ENCODE assay signal across 8 cellular contexts in the genomic region with DNA sequence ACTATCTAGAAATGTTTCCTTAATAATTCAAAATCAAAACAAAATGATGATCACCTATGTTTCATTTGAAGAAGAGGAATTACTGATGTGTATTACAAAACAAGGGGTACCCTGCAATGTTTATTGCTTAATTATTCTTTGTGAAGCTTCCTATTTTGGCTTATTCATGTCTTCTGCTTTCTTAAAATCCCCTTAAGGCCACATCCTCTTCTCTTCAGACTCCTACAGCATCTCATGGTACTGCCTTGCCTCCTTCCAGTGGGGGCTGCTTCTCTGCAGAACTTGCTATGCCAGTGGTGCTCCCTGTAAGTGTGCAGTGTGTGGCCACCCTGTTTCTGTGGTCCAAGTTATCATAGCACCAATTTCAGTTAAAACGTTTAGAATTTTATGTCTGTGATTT. TPM values are rescaled to one million over a fixed set of nuclear protein-coding genes. Genes with fewer than 3 reads are reported as not detected.
A peak's percentile ranks its signal among the peaks of the same experiment; 100 is the strongest.
DNase-seq lines count a peak whose midpoint lies in the region; ATAC-seq and TF ChIP-seq lines count a peak whose summit lies in the region.

No MANE protein-coding gene starts in this region.

- H3K9me3 Mint-ChIP-seq in activated naive CD4-positive, alpha-beta T cell treated with anti-CD3 and anti-CD28 coated beads for 36 hours: no peaks in the 10 kb centered on the region

- TF ChIP-seq POLR2A in sigmoid colon (IDR thresholded peaks at IDR 0.05): no peak

- no peak overlapping the region for H3K23ac ChIP-seq in mesendoderm (ENCODE audit: low read length)

- no peak overlapping the region for H3K4me2 ChIP-seq in mesendoderm (ENCODE audit: low read length)

- no peak for TF ChIP-seq EP300 in sigmoid colon (IDR thresholded peaks at IDR 0.05)

- no peak overlapping the region for H3K9ac ChIP-seq in mesendoderm (ENCODE audit: low read length)

- TF ChIP-seq CTCF in sigmoid colon (IDR thresholded peaks at IDR 0.05): no peak

- no peak overlapping the region for H3K4me3 Mint-ChIP-seq in activated naive CD4-positive, alpha-beta T cell treated with anti-CD3 and anti-CD28 coated beads for 36 hours

- peak overlapping the region in 2 of 4 donors; percentile 20 to 34 for H3K27ac ChIP-seq in sigmoid colon
- H3K27ac ChIP-seq in mesendoderm (ENCODE audit: low read depth, low read length): no peak overlapping the region

- H3K79me2 ChIP-seq in mesendoderm (ENCODE audit: control insufficient read depth, insufficient read depth, low read length): no peaks in the 10 kb centered on the region

- no peak overlapping the region for H4K5ac ChIP-seq in mesendoderm (ENCODE audit: low read length)

- intact Hi-C loops in activated naive CD4-positive, alpha-beta T cell treated with anti-CD3 and anti-CD28 coated beads for 36 hours (cut with micrococcal nuclease): loop anchor here (5.0 kb wide), 1 partner anchor 40 kb away; a partner anchor contains a TSS
- intact Hi-C loops in sigmoid colon (cut with DNase I): no loop called here

- H3K9me3 ChIP-seq in sigmoid colon: no peaks in the 10 kb centered on the region

- 34 to 44% methylated on average over 1 of the region's 1 CpG for WGBS in sigmoid colon, 2 donors
- no CpG with 5 or more reads among the region's 1 CpG for WGBS in mesendoderm (ENCODE audit: extremely low coverage, insufficient coverage, low lambda C conversion rate)

- no peaks in the 10 kb centered on the region for H3K79me1 ChIP-seq in mesendoderm (ENCODE audit: low read length)

- no peak overlapping the region for H2BK5ac ChIP-seq in mesendoderm (ENCODE audit: low read length)

- H3K27me3 Mint-ChIP-seq in activated naive CD4-positive, alpha-beta T cell treated with anti-CD3 and anti-CD28 coated beads for 36 hours (ENCODE audit: low read depth): no peaks in the 10 kb centered on the region

- no peak overlapping the region for H3K18ac ChIP-seq in mesendoderm (ENCODE audit: low read length)

- H3K36me3 ChIP-seq in sigmoid colon (no peaks in the 10 kb centered on the region), mesendoderm (ENCODE audit: control insufficient read depth, insufficient read depth, low read length) (no peaks in the 10 kb centered on the region)

- no peak overlapping the region for H3K27ac Mint-ChIP-seq in activated naive CD4-positive, alpha-beta T cell treated with anti-CD3 and anti-CD28 coated beads for 36 hours

- H2BK15ac ChIP-seq in mesendoderm (replicated peaks; ENCODE audit: low read depth): no peak overlapping the region

- H3K36me3 Mint-ChIP-seq in activated naive CD4-positive, alpha-beta T cell treated with anti-CD3 and anti-CD28 coated beads for 36 hours (ENCODE audit: low read depth): peaks cover 1% of the 10 kb centered on the region

- no peak overlapping the region for H3K4me3 ChIP-seq in sigmoid colon
- no peak overlapping the region for H3K4me3 ChIP-seq in mesendoderm (ENCODE audit: low read length)

- no peak overlapping the region for H3K4ac ChIP-seq in mesendoderm (ENCODE audit: low read depth, low read length)

- H2BK120ac ChIP-seq in mesendoderm (ENCODE audit: low read depth, low read length): no peak overlapping the region

- DNase-seq in activated naive CD4-positive, alpha-beta T cell treated with Interleukin-2 at 50 U/mL for 16 hours: peak; percentile 1
- DNase-seq in activated naive CD4-positive, alpha-beta T cell treated with anti-CD3 and anti-CD28 coated beads for 36 hours: no peak
- DNase-seq in UCSD-AML1 (lab: John Stamatoyannopoulos, UW; ENCODE audit: unreplicated experiment) (peak; percentile 3), sigmoid colon (no peak), mesendoderm (no peak), NCI-H1694 treated with DMSO at 0.1 percent for 48 hours (lab: John Stamatoyannopoulos, UW) (no peak)
- peak; percentile 7 for DNase-seq in stimulated activated naive CD8-positive, alpha-beta T cell treated with anti-CD3 and anti-CD28 coated beads, Interleukin-15, Interleukin-2, amounts not matched to agents 100 U/mL and 50 U/mL, for 24 hours

- H3K4me1 ChIP-seq in sigmoid colon: peaks cover 0 to 10% (median 6%) of the 10 kb centered on the region in 4 donors
- H3K4me1 ChIP-seq in mesendoderm (ENCODE audit: control insufficient read depth, low read depth, low read length): no peaks in the 10 kb centered on the region

- peaks cover 17% of the 10 kb centered on the region for H3K4me1 Mint-ChIP-seq in activated naive CD4-positive, alpha-beta T cell treated with anti-CD3 and anti-CD28 coated beads for 36 hours (ENCODE audit: low read depth)

- peak; percentile 22 for ATAC-seq in HG03060 (IDR thresholded peaks at IDR 0.05; ENCODE audit: low read depth, unreplicated experiment)
- peak; percentile 50 for ATAC-seq in stimulated activated naive CD8-positive, alpha-beta T cell treated with anti-CD3 and anti-CD28 coated beads, Interleukin-15, Interleukin-2, amounts not matched to agents 100 U/mL and 50 U/mL, for 24 hours

- CTCF ChIA-PET in activated naive CD4-positive, alpha-beta T cell treated with anti-CD3 and anti-CD28 coated beads for 36 hours (lab: Charles Lee): no interaction called here

- no peaks in the 10 kb centered on the region for H3K27me3 ChIP-seq in sigmoid colon
- H3K27me3 ChIP-seq in mesendoderm (ENCODE audit: insufficient read depth, low read length, poor library complexity): no peaks in the 10 kb centered on the region

- H3K56ac ChIP-seq in mesendoderm (ENCODE audit: low read length): no peak overlapping the region

- no peak overlapping the region for H4K8ac ChIP-seq in mesendoderm (ENCODE audit: low read depth, low read length)

- H2AK5ac ChIP-seq in mesendoderm (ENCODE audit: low read length): no peak overlapping the region

RNA-seq across cellular contexts. Expression of a gene that starts 35.0 kb away (rescaled TPM):
- under 1 TPM; 0.31 to 0.49 TPM for total RNA-seq in activated naive CD4-positive, alpha-beta T cell treated with anti-CD3 and anti-CD28 coated beads for 36 hours
- total RNA-seq in sigmoid colon: 10 to 100 TPM; 18.4 to 45.7 (median 24.4) TPM
- polyA plus RNA-seq in sigmoid colon: 1 to 10 TPM; 2.3 to 6.6 (median 3.6) TPM
- polyA plus RNA-seq in mesendoderm (2013, experiment 1 of 2): 0.18 TPM
- 0.34 TPM for polyA plus RNA-seq in mesendoderm (2013, experiment 2 of 2)

RNA-seq across cellular contexts. Expression of a gene that starts 42.2 kb away (rescaled TPM):
- total RNA-seq in activated naive CD4-positive, alpha-beta T cell treated with anti-CD3 and anti-CD28 coated beads for 36 hours: not detected
- total RNA-seq in sigmoid colon: 10 to 100 TPM; 64.8 to 97.4 (median 74.0) TPM
- 10 to 100 TPM; 15.0 to 73.8 (median 21.7) TPM for polyA plus RNA-seq in sigmoid colon
- 0.01 TPM for polyA plus RNA-seq in mesendoderm (2013, experiment 1 of 2)
- 0.01 TPM for polyA plus RNA-seq in mesendoderm (2013, experiment 2 of 2)

Comparison
In these comparisons a context has a peak if more than half of its experiments do, and no peak if none do; other contexts are left out.
1. DNase-seq: peak in activated naive CD4-positive, alpha-beta T cell treated with Interleukin-2 at 50 U/mL for 16 hours (single experiment), UCSD-AML1 (single experiment) and stimulated activated naive CD8-positive, alpha-beta T cell treated with anti-CD3 and anti-CD28 coated beads, Interleukin-15, Interleukin-2, amounts not matched to agents 100 U/mL and 50 U/mL, for 24 hours (single experiment); none in activated naive CD4-positive, alpha-beta T cell treated with anti-CD3 and anti-CD28 coated beads for 36 hours (single experiment), sigmoid colon (single experiment), mesendoderm (single experiment) and NCI-H1694 treated with DMSO at 0.1 percent for 48 hours (single experiment).
2. RNA of a gene that starts 35.0 kb away (total RNA-seq): 18.4 to 45.7 TPM in sigmoid colon; 0.31 to 0.49 TPM in activated naive CD4-positive, alpha-beta T cell treated with anti-CD3 and anti-CD28 coated beads for 36 hours; every median in the first group is over 10 times any median in the second.
3. RNA of a gene that starts 42.2 kb away (total RNA-seq): 64.8 to 97.4 TPM in sigmoid colon; not detected in activated naive CD4-positive, alpha-beta T cell treated with anti-CD3 and anti-CD28 coated beads for 36 hours; every median in the first group is over 10 times any median in the second.